In genomic region chr4:15545371-15545770, GRCh38 we compare ENCODE assay signal across 17 cellular contexts.
DNase-seq lines count a peak whose midpoint lies in the region; ATAC-seq, FAIRE-seq and TF ChIP-seq lines count a peak whose summit lies in the region.
"Had no signal": no experiment of that assay in that cellular context is flagged by ENCODE, and none has a peak within 500 bp of the region (broad histone marks: within the 10 kb centered on the region; RNA-seq: fewer than 3 reads in every experiment).

No MANE protein-coding gene starts in this region.

- peaks cover 24% of the 10 kb centered on the region for H3K4me1 ChIP-seq in GM23338 (ENCODE audit: insufficient read depth)
- H3K4me1 ChIP-seq in adipocyte (ENCODE audit: control insufficient read depth, insufficient read depth, low read length) = peaks cover 43% of the 10 kb centered on the region
- no peaks in the 10 kb centered on the region for H3K4me1 ChIP-seq in HepG2 (ENCODE audit: insufficient read depth, low read length)
- no peaks in the 10 kb centered on the region for H3K4me1 ChIP-seq in small intestine (ENCODE audit: control insufficient read depth in 2 of 2, insufficient read depth in 1 of 2, low read depth in 1 of 2, low read length in 1 of 2)
- peaks cover 0 to 16% (median 5%) of the 10 kb centered on the region in 6 donors for H3K4me1 ChIP-seq in spleen

- POLR2A ChIA-PET in HepG2 (lab: Yijun Ruan, JAX) = no interaction called here

- H3K36me3 ChIP-seq in GM23338 (ENCODE audit: insufficient read depth) (no peaks in the 10 kb centered on the region), adipocyte (ENCODE audit: control insufficient read depth, insufficient read depth, low read length, severe bottlenecking) (peaks cover 4% of the 10 kb centered on the region), HepG2 (replicated peaks in 1 of 2; ENCODE audit: control insufficient read depth in 1 of 2, insufficient read depth in 2 of 2, low read length in 2 of 2) (no peaks in the 10 kb centered on the region), small intestine (ENCODE audit: control insufficient read depth in 2 of 2, insufficient read depth in 2 of 2, low read length in 2 of 2) (peaks cover 0 to 5% of the 10 kb centered on the region in 2 donors), spleen (peaks cover 0 to 36% (median 0%) of the 10 kb centered on the region in 6 donors)

- CTCF ChIA-PET in HepG2 (lab: Yijun Ruan, JAX; ENCODE audit: low intra/inter-chr PET ratio, low total read pairs) = no interaction called here

- H3K4me1 Mint-ChIP-seq in GM23338 = peaks cover 27% of the 10 kb centered on the region
- H3K4me1 Mint-ChIP-seq in T-helper 17 cell = peaks cover 16% of the 10 kb centered on the region

- peak overlapping the region; percentile 57 for H3K9ac ChIP-seq in adipocyte (ENCODE audit: low read length)
- H3K9ac ChIP-seq in HepG2 (ENCODE audit: insufficient read depth, low read depth, low read length) = no peak overlapping the region
- H3K9ac ChIP-seq: BLaER1 treated with 17β-estradiol and CSF1 and Interleukin-3, amounts not matched to agents 10 nM and 100 nM had no signal

- no TSS peak for BruUV-seq in HepG2 (replicated peaks; lab: Mats Ljungman, UMichigan)

- H3K79me2 ChIP-seq in GM23338 (replicated peaks; ENCODE audit: insufficient read depth) (no peaks in the 10 kb centered on the region), HepG2 (ENCODE audit: insufficient read depth, low read length) (no peaks in the 10 kb centered on the region)

- no peak overlapping the region for H3K4me2 ChIP-seq in GM23338
- H3K4me2 ChIP-seq in HepG2 (ENCODE audit: low read depth, low read length) = no peak overlapping the region
- H3K4me2 ChIP-seq: BLaER1 treated with 17β-estradiol and CSF1 and Interleukin-3, amounts not matched to agents 10 nM and 100 nM had no signal

- no peak for TF ChIP-seq CTCF in GM23338 (conservative IDR thresholded peaks at IDR 0.05; ENCODE audit: low read depth in 2 of 2)
- TF ChIP-seq CTCF in HepG2 (CRISPR knock-in tag; IDR thresholded peaks at IDR 0.05) = no peak
- TF ChIP-seq CTCF in spleen (IDR thresholded peaks at IDR 0.05 in 8 of 11, conservative IDR thresholded peaks at IDR 0.05 in 3 of 11) = no peak

- H4K20me1 ChIP-seq in GM23338 (replicated peaks; ENCODE audit: insufficient read depth) = no peaks in the 10 kb centered on the region
- no peaks in the 10 kb centered on the region for H4K20me1 ChIP-seq in HepG2 (ENCODE audit: insufficient read depth, low read length)
- H4K20me1 ChIP-seq: BLaER1 treated with 17β-estradiol and CSF1 and Interleukin-3, amounts not matched to agents 10 nM and 100 nM had no signal

- intact Hi-C loops in HepG2 (cut with micrococcal nuclease; ENCODE audit: unreplicated experiment) (no loop called here), spleen (cut with DNase I; ENCODE audit: low total_unique reads) (no loop called here), posterior vena cava (cut with DNase I) (no loop called here)

- no peaks in the 10 kb centered on the region; the same call in 2 of the 3 replicates for H3K36me3 Mint-ChIP-seq in GM23338 (ENCODE audit: low read depth)
- H3K36me3 Mint-ChIP-seq in T-helper 17 cell (ENCODE audit: low read depth) = peaks cover 7% of the 10 kb centered on the region

- no peak for TF ChIP-seq RAD21 in HepG2 (CRISPR knock-in tag; IDR thresholded peaks at IDR 0.05)

- TF ChIP-seq POLR2A in HepG2 (IDR thresholded peaks at IDR 0.05; ENCODE audit: insufficient read depth in 1 of 2, low read depth in 2 of 2, low read length in 2 of 2) (no peak), spleen (IDR thresholded peaks at IDR 0.05) (no peak)

- FAIRE-seq in HepG2 (lab: Jason Lieb, UNC) (no peak), small intestine (lab: Jason Lieb, UNC) (no peak)
- FAIRE-seq: H54 had no signal

- H3K9me3 ChIP-seq in adipocyte (ENCODE audit: control insufficient read depth, low read length) = no peaks in the 10 kb centered on the region
- H3K9me3 ChIP-seq in HepG2 (ENCODE audit: low read length) = no peaks in the 10 kb centered on the region
- H3K9me3 ChIP-seq in small intestine (ENCODE audit: control insufficient read depth, low read depth) = no peaks in the 10 kb centered on the region
- H3K9me3 ChIP-seq in spleen = no peaks in the 10 kb centered on the region
- H3K9me3 ChIP-seq in T-helper 17 cell (ENCODE audit: control insufficient read depth, low read length, poor library complexity, severe bottlenecking) = no peaks in the 10 kb centered on the region
- H3K9me3 ChIP-seq: BLaER1 treated with 17β-estradiol and CSF1 and Interleukin-3, amounts not matched to agents 10 nM and 100 nM had no signal

- H3F3A ChIP-seq in GM23338 (replicated peaks; ENCODE audit: low read depth) = no peaks in the 10 kb centered on the region

- H3K4me3 Mint-ChIP-seq in GM23338 (no peak overlapping the region), T-helper 17 cell (no peak overlapping the region)
- H3K4me3 Mint-ChIP-seq: B cell; CD8-positive, alpha-beta T cell had no signal

- H3K27me3 ChIP-seq in GM23338 (ENCODE audit: insufficient read depth) = no peaks in the 10 kb centered on the region
- no peaks in the 10 kb centered on the region for H3K27me3 ChIP-seq in adipocyte (replicated peaks; ENCODE audit: control insufficient read depth, insufficient read depth, low read length)
- H3K27me3 ChIP-seq in HepG2 (ENCODE audit: control insufficient read depth in 1 of 2, insufficient read depth in 2 of 2, low read length in 2 of 2) = no peaks in the 10 kb centered on the region
- H3K27me3 ChIP-seq in small intestine (ENCODE audit: control insufficient read depth in 2 of 2, insufficient read depth in 2 of 2, low read length in 2 of 2) = no peaks in the 10 kb centered on the region
- H3K27me3 ChIP-seq in spleen (replicated peaks in 1 of 7) = no peaks in the 10 kb centered on the region
- H3K27me3 ChIP-seq: BLaER1 treated with 17β-estradiol and CSF1 and Interleukin-3, amounts not matched to agents 10 nM and 100 nM had no signal

- H2AFZ ChIP-seq in GM23338 = no peak overlapping the region
- H2AFZ ChIP-seq in HepG2 (ENCODE audit: low read length) = no peak overlapping the region

- no peaks in the 10 kb centered on the region for H3K9me2 ChIP-seq in GM23338 (ENCODE audit: insufficient read depth)

- H3K27ac ChIP-seq in GM23338 (ENCODE audit: low read depth) (no peak overlapping the region), HepG2 (ENCODE audit: extremely low read length, insufficient read depth, low read length) (no peak overlapping the region), small intestine (ENCODE audit: low read depth in 1 of 2, low read length in 1 of 2) (no peak overlapping the region), spleen (no peak overlapping the region)
- H3K27ac ChIP-seq: BLaER1 treated with 17β-estradiol and CSF1 and Interleukin-3, amounts not matched to agents 10 nM and 100 nM; HL-60 had no signal

- H3K27me3 Mint-ChIP-seq in GM23338 (ENCODE audit: insufficient read depth, low read depth, poor library complexity) (no peaks in the 10 kb centered on the region), T-helper 17 cell (no peaks in the 10 kb centered on the region)
- H3K27me3 Mint-ChIP-seq: B cell had no signal

- H3K9me3 Mint-ChIP-seq in GM23338 = no peaks in the 10 kb centered on the region
- H3K9me3 Mint-ChIP-seq: CD8-positive, alpha-beta T cell had no signal

- H3K27ac Mint-ChIP-seq in GM23338 (peak overlapping the region; percentile 63; the same call in 1 of the 2 replicates), T-helper 17 cell (no peak overlapping the region)
- H3K27ac Mint-ChIP-seq: B cell; CD8-positive, alpha-beta T cell had no signal

- TF ChIP-seq EP300 in HepG2 (IDR thresholded peaks at IDR 0.05; ENCODE audit: low read depth in 2 of 2, low read length in 2 of 2) (no peak), HepG2 (CRISPR knock-in tag; IDR thresholded peaks at IDR 0.05; ENCODE audit: borderline replicate concordance) (no peak)

- 67% methylated on average over 2 of the region's 2 CpGs for WGBS in HepG2 (ENCODE audit: low lambda C conversion rate)
- WGBS in small intestine, 3 donors = 57 to 76% (median 73%) methylated on average over 2 of the region's 2 CpGs
- 91 to 100% (median 96%) methylated on average over 2 of the region's 2 CpGs for WGBS in spleen, 5 donors

- in situ Hi-C loops in HepG2 (cut with HindIII; ENCODE audit: extremely low pct_ligation_motif_present, low pct_unique_long_range_greater_than_20kb) = no loop called here

- H3K4me3 ChIP-seq in GM23338 (no peak overlapping the region), adipocyte (ENCODE audit: low read length) (no peak overlapping the region), HepG2 (replicated peaks in 1 of 3; ENCODE audit: insufficient read depth in 1 of 3, low read depth in 2 of 3, low read length in 3 of 3) (no peak overlapping the region), small intestine (ENCODE audit: low read depth in 1 of 2, low read length in 2 of 2) (no peak overlapping the region), spleen (no peak overlapping the region)
- H3K4me3 ChIP-seq: BLaER1 treated with 17β-estradiol and CSF1 and Interleukin-3, amounts not matched to agents 10 nM and 100 nM had no signal

- ATAC-seq in GM23338 (no peak), HepG2 (peak; percentile 57), T-helper 17 cell (no peak)
- ATAC-seq: CD8-positive, alpha-beta T cell had no signal

- DNase-seq in GM23338 (ENCODE audit: low spot score) (no peak), adipocyte (ENCODE audit: low read depth) (no peak), HepG2 (ENCODE audit: low spot score) (no peak), small intestine (peak; percentile 53), spleen (no peak), T-helper 17 cell (no peak), posterior vena cava (ENCODE audit: low spot score) (no peak)
- DNase-seq: Calu3; CD8-positive, alpha-beta T cell; DMS79 treated with DMSO at 0.1 percent for 48 hours; GF-D8; HCEC 1CT; IMR-90 had no signal

TF ChIP-seq in GM23338, 12 proteins besides CTCF, POLR2A, EP300 and RAD21 (continues in another document):
- no peak for TF ChIP-seq ZNF114 (CRISPR knock-in tag; IDR thresholded peaks at IDR 0.05)

TF ChIP-seq in HepG2, 621 proteins besides CTCF, POLR2A, EP300 and RAD21 (continues in another document):
- no peak for TF ChIP-seq GFI1 (CRISPR knock-in tag; IDR thresholded peaks at IDR 0.05; ENCODE audit: borderline replicate concordance)
- no peak for TF ChIP-seq CENPX (CRISPR knock-in tag; IDR thresholded peaks at IDR 0.05)
- no peak for TF ChIP-seq ZNF383 (CRISPR knock-in tag; IDR thresholded peaks at IDR 0.05; ENCODE audit: borderline replicate concordance)
- TF ChIP-seq ZNF605 (CRISPR knock-in tag; IDR thresholded peaks at IDR 0.05) = no peak
- no peak for TF ChIP-seq ARID2 (CRISPR knock-in tag; IDR thresholded peaks at IDR 0.05; ENCODE audit: borderline replicate concordance)
